26 cellular contexts compared by ENCODE assay signal in genomic region chr10:44818721-44819127, GRCh38.
A peak's percentile ranks its signal among the peaks of the same experiment; 100 is the strongest.
DNase-seq lines count a peak whose midpoint lies in the region; ATAC-seq lines count a peak whose summit lies in the region.
"Had no signal": no experiment of that assay in that cellular context is flagged by ENCODE, and none has a peak within 500 bp of the region (broad histone marks: within the 10 kb centered on the region; RNA-seq: fewer than 3 reads in every experiment).

No MANE protein-coding gene starts in this region.

- no peak overlapping the region for H3K4me3 ChIP-seq in H7 (ENCODE audit: insufficient read depth, low read depth, low read length)
- H3K4me3 ChIP-seq: BLaER1 treated with 17β-estradiol and CSF1 and Interleukin-3, amounts not matched to agents 10 nM and 100 nM; body of pancreas; upper lobe of left lung had no signal

- DNase-seq in H7: peak; percentile 47
- DNase-seq in brain pericyte (ENCODE audit: low read depth, low spot score): peak; percentile 63
- peak; percentile 44 for DNase-seq in iris pigment epithelial cell (ENCODE audit: low read depth)
- DNase-seq in sciatic nerve (ENCODE audit: low spot score): no peak
- DNase-seq in medulla oblongata (ENCODE audit: extremely low spot score): no peak
- DNase-seq in NCI-H1105 (lab: John Stamatoyannopoulos, UW): no peak
- DNase-seq: activated CD4-positive, alpha-beta T cell treated with anti-CD3 and anti-CD28 coated beads for 48 hours; activated CD8-positive, alpha-beta memory T cell treated with anti-CD3 and anti-CD28 coated beads for 24 hours; activated gamma-delta T cell treated with Interleukin-2 at 50 U/mL for 16 hours; activated T-cell treated with anti-CD3 and anti-CD28 coated beads, Interleukin-2, amount 50 U/mL, for 1 hour; body of pancreas; COR-L47; DMS53; effector memory CD4-positive, alpha-beta T cell; erythroblast; naive thymus-derived CD4-positive, alpha-beta T cell; NCI-H1436; NCI-H2107; SHP77; stimulated activated CD4-positive, alpha-beta T cell treated with anti-CD3 and anti-CD28 coated beads, Interleukin-4, amount 100 ng/mL, for 24 hours; substantia nigra; upper lobe of left lung had no signal

- peak; percentile 37 for ATAC-seq in sciatic nerve
- no peak for ATAC-seq in GM21825 (IDR thresholded peaks at IDR 0.05; ENCODE audit: unreplicated experiment)
- ATAC-seq in GM21786 (IDR thresholded peaks at IDR 0.05; ENCODE audit: unreplicated experiment): no peak
- ATAC-seq: body of pancreas; naive thymus-derived CD4-positive, alpha-beta T cell; stimulated activated memory B cell treated with anti-CD40 and anti-IgM and Interleukin-4, amounts not matched to agents 10 μg/mL and 1 μg/mL and 100 μg/mL, for 72 hours had no signal

- no peaks in the 10 kb centered on the region for H3K36me3 ChIP-seq in H7 (replicated peaks; ENCODE audit: control insufficient read depth, insufficient read depth, low read length)
- H3K36me3 ChIP-seq: BLaER1 treated with 17β-estradiol and CSF1 and Interleukin-3, amounts not matched to agents 10 nM and 100 nM; upper lobe of left lung had no signal

- intact Hi-C loops in sciatic nerve (cut with DNase I): no loop called here

- H3K27me3 ChIP-seq in H7 (ENCODE audit: control insufficient read depth, insufficient read depth, low read length): no peaks in the 10 kb centered on the region
- H3K27me3 ChIP-seq: BLaER1 treated with 17β-estradiol and CSF1 and Interleukin-3, amounts not matched to agents 10 nM and 100 nM; body of pancreas; upper lobe of left lung had no signal

Comparison
In these comparisons a context has a peak if more than half of its experiments do, and no peak if none do; other contexts are left out.
1. DNase-seq: peak in H7 (single experiment), brain pericyte (single experiment) and iris pigment epithelial cell (single experiment); none in sciatic nerve (single experiment), medulla oblongata (single experiment) and NCI-H1105 (single experiment).